In the genomic region with DNA sequence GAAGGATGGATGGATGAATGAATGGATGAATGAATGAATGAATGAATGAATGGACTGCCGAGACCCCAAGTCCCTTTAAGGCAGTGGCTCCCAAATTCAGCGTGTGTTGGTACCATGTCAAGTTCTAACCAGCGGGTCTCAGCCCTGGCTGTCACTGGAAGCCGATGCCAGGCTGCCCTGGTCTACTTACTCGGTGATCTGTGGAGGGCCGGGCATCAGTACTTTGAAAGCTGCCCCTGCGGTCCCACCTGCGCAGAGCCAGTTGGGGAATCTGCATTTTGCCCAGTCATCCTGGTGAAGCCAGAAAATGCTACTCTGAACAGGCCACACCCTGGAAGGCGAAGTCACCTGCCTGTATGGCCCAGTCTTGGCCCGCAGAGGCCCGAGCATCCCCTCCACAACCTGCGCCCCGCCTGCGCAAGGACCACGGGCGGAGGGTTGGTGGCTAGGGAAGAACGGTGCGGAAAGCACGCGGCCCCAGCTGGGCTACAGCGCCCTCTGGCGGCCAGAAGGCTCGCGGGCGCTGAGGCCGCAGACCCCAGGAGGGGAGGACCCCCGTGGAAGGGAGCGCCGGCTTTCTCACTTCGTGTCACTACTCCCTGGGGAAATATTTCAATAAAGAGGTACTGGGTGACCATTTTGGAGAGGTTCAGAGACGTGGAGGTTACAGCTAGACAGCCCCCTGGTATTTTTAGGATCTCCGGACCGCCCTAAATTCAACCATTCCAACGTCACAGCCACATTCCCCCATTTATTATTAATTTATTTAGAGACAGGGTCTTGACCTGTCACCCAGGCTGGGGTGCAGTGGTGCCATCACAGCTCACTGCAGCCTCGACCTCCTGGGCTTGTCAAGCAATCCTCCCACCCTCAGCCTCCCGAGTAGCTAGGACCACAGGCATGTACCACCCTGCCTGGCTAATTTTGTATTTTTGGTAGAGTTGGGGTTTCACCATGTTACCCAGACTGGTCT, we compare ENCODE assay signal across 1 cellular context.
TF ChIP-seq lines count a peak whose summit lies in the region.

No MANE protein-coding gene starts in this region.

TF ChIP-seq in K562, 482 proteins besides CTCF, POLR2A, EP300 and RAD21 (continued from another document and continues in another):
- TF ChIP-seq, protein P1, sequence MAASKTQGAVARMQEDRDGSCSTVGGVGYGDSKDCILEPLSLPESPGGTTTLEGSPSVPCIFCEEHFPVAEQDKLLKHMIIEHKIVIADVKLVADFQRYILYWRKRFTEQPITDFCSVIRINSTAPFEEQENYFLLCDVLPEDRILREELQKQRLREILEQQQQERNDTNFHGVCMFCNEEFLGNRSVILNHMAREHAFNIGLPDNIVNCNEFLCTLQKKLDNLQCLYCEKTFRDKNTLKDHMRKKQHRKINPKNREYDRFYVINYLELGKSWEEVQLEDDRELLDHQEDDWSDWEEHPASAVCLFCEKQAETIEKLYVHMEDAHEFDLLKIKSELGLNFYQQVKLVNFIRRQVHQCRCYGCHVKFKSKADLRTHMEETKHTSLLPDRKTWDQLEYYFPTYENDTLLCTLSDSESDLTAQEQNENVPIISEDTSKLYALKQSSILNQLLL (CRISPR knock-in tag; IDR thresholded peaks at IDR 0.05; ENCODE audit: borderline replicate concordance), result no peak
- TF ChIP-seq CHD2 (IDR thresholded peaks at IDR 0.05; ENCODE audit: low read depth, low read length), result no peak
- TF ChIP-seq ZBTB17 (CRISPR knock-in tag; IDR thresholded peaks at IDR 0.05), result no peak
- TF ChIP-seq, protein P2, sequence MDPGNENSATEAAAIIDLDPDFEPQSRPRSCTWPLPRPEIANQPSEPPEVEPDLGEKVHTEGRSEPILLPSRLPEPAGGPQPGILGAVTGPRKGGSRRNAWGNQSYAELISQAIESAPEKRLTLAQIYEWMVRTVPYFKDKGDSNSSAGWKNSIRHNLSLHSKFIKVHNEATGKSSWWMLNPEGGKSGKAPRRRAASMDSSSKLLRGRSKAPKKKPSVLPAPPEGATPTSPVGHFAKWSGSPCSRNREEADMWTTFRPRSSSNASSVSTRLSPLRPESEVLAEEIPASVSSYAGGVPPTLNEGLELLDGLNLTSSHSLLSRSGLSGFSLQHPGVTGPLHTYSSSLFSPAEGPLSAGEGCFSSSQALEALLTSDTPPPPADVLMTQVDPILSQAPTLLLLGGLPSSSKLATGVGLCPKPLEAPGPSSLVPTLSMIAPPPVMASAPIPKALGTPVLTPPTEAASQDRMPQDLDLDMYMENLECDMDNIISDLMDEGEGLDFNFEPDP (CRISPR knock-in tag; IDR thresholded peaks at IDR 0.05), result no peak
- TF ChIP-seq NFIX (CRISPR knock-in tag; IDR thresholded peaks at IDR 0.05; ENCODE audit: low read depth), result no peak
- peak; percentile 44; the same call in 1 of the 2 replicates for TF ChIP-seq RB1 (IDR thresholded peaks at IDR 0.05; ENCODE audit: low read depth)
- no peak for TF ChIP-seq ZBTB1 (CRISPR knock-in tag; IDR thresholded peaks at IDR 0.05; ENCODE audit: borderline replicate concordance, low read depth)
- TF ChIP-seq, protein P3, sequence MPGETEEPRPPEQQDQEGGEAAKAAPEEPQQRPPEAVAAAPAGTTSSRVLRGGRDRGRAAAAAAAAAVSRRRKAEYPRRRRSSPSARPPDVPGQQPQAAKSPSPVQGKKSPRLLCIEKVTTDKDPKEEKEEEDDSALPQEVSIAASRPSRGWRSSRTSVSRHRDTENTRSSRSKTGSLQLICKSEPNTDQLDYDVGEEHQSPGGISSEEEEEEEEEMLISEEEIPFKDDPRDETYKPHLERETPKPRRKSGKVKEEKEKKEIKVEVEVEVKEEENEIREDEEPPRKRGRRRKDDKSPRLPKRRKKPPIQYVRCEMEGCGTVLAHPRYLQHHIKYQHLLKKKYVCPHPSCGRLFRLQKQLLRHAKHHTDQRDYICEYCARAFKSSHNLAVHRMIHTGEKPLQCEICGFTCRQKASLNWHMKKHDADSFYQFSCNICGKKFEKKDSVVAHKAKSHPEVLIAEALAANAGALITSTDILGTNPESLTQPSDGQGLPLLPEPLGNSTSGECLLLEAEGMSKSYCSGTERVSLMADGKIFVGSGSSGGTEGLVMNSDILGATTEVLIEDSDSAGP (CRISPR knock-in tag; IDR thresholded peaks at IDR 0.05), result no peak
- no peak for TF ChIP-seq RBM25 (IDR thresholded peaks at IDR 0.05; ENCODE audit: low read depth, low read length, severe bottlenecking)
- no peak for TF ChIP-seq E2F5 (CRISPR knock-in tag; IDR thresholded peaks at IDR 0.05)
- no peak for TF ChIP-seq EHMT2 (IDR thresholded peaks at IDR 0.05)
- TF ChIP-seq TRIM25 (IDR thresholded peaks at IDR 0.05; ENCODE audit: borderline replicate concordance), result no peak
- no peak for TF ChIP-seq ZNF280B (CRISPR knock-in tag; IDR thresholded peaks at IDR 0.05)
- TF ChIP-seq, protein P4, sequence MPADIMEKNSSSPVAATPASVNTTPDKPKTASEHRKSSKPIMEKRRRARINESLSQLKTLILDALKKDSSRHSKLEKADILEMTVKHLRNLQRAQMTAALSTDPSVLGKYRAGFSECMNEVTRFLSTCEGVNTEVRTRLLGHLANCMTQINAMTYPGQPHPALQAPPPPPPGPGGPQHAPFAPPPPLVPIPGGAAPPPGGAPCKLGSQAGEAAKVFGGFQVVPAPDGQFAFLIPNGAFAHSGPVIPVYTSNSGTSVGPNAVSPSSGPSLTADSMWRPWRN (IDR thresholded peaks at IDR 0.05; ENCODE audit: low read depth), result no peak
- TF ChIP-seq NR2C1 (IDR thresholded peaks at IDR 0.05), result no peak
- TF ChIP-seq NR2C1 (tag; IDR thresholded peaks at IDR 0.05), result no peak
- no peak for TF ChIP-seq CHAMP1 (IDR thresholded peaks at IDR 0.05)
- TF ChIP-seq, protein P5, sequence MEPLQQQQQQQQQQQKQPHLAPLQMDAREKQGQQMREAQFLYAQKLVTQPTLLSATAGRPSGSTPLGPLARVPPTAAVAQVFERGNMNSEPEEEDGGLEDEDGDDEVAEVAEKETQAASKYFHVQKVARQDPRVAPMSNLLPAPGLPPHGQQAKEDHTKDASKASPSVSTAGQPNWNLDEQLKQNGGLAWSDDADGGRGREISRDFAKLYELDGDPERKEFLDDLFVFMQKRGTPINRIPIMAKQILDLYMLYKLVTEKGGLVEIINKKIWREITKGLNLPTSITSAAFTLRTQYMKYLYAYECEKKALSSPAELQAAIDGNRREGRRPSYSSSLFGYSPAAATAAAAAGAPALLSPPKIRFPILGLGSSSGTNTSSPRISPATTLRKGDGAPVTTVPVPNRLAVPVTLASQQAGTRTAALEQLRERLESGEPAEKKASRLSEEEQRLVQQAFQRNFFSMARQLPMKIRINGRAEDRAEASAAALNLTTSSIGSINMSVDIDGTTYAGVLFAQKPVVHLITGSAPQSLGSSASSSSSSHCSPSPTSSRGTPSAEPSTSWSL (CRISPR knock-in tag; IDR thresholded peaks at IDR 0.05; ENCODE audit: borderline replicate concordance), result no peak
- TF ChIP-seq ETV1 (tag; conservative IDR thresholded peaks at IDR 0.05; ENCODE audit: low read depth), result no peak
- TF ChIP-seq RNF219 (CRISPR knock-in tag; IDR thresholded peaks at IDR 0.05), result no peak
- TF ChIP-seq PHTF2 (CRISPR knock-in tag; IDR thresholded peaks at IDR 0.05), result no peak
- no peak for TF ChIP-seq NCOA1 (IDR thresholded peaks at IDR 0.05; ENCODE audit: low read depth)
- no peak for TF ChIP-seq DIDO1 (tag; IDR thresholded peaks at IDR 0.05; ENCODE audit: low read depth)
- TF ChIP-seq GTF2F1 (IDR thresholded peaks at IDR 0.05; ENCODE audit: low read depth, low read length), result no peak
- TF ChIP-seq ATF4 (CRISPR knock-in tag; IDR thresholded peaks at IDR 0.05), result no peak
- no peak for TF ChIP-seq NEUROD1 (IDR thresholded peaks at IDR 0.05; ENCODE audit: borderline replicate concordance, low read depth, low read length, partially characterized antibody)
- 0 out of 2 replicates have a peak, but pooled peaks have one; percentile 59 for TF ChIP-seq ZNF263 (CRISPR knock-in tag; IDR thresholded peaks at IDR 0.05; ENCODE audit: borderline replicate concordance)
- TF ChIP-seq, protein P6, sequence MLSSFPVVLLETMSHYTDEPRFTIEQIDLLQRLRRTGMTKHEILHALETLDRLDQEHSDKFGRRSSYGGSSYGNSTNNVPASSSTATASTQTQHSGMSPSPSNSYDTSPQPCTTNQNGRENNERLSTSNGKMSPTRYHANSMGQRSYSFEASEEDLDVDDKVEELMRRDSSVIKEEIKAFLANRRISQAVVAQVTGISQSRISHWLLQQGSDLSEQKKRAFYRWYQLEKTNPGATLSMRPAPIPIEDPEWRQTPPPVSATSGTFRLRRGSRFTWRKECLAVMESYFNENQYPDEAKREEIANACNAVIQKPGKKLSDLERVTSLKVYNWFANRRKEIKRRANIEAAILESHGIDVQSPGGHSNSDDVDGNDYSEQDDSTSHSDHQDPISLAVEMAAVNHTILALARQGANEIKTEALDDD (IDR thresholded peaks at IDR 0.05), result no peak
- no peak for TF ChIP-seq ZNF778 (CRISPR knock-in tag; IDR thresholded peaks at IDR 0.05)
- no peak for TF ChIP-seq HDAC3 (IDR thresholded peaks at IDR 0.05; ENCODE audit: borderline replicate concordance, partially characterized antibody)
- TF ChIP-seq RBFOX2 (IDR thresholded peaks at IDR 0.05; ENCODE audit: low read depth, low read length), result 0 out of 2 replicates have a peak, but pooled peaks have one; percentile 16
- no peak for TF ChIP-seq NFATC3 (IDR thresholded peaks at IDR 0.05)
- TF ChIP-seq, protein P7, sequence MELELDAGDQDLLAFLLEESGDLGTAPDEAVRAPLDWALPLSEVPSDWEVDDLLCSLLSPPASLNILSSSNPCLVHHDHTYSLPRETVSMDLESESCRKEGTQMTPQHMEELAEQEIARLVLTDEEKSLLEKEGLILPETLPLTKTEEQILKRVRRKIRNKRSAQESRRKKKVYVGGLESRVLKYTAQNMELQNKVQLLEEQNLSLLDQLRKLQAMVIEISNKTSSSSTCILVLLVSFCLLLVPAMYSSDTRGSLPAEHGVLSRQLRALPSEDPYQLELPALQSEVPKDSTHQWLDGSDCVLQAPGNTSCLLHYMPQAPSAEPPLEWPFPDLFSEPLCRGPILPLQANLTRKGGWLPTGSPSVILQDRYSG (tag; conservative IDR thresholded peaks at IDR 0.05; ENCODE audit: low read depth), result no peak
- TF ChIP-seq NR3C1 (CRISPR knock-in tag; IDR thresholded peaks at IDR 0.05), result no peak
